Comparison of ENCODE assay signal across 8 cellular contexts in the genomic region with DNA sequence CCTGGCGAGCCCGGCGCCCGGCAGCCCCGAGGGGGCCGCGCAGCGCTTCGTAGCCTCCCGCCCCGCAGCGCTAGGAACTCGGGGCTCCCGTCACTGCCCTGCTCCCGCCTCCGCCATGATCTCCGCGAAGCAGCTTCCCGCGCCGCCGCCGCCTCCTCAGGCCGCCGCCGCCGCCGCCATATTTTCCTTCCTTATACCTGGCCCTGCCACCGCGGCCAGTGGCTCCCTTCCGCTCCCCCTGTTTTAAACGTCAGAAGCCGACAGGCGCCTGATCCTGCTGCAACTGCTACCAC. TPM values are rescaled to one million over a fixed set of nuclear protein-coding genes. Genes with fewer than 3 reads are reported as not detected.
DNase-seq lines count a peak whose midpoint lies in the region; ATAC-seq, FAIRE-seq and TF ChIP-seq lines count a peak whose summit lies in the region.

No MANE protein-coding gene starts in this region.

- intact Hi-C loops in CD8-positive, alpha-beta T cell (cut with DNase I, micrococcal nuclease): loop anchor here (1.0 to 5.0 kb wide), 10 partner anchors 193 to 1553 kb away; a partner anchor contains a TSS

- no peak for FAIRE-seq in keratinocyte (lab: Jason Lieb, UNC)

- ATAC-seq in CD8-positive, alpha-beta T cell: peak; percentile 35
- ATAC-seq in GM19463 (IDR thresholded peaks at IDR 0.05; ENCODE audit: unreplicated experiment): peak; percentile 18
- peak; percentile 21 for ATAC-seq in HG03520 (IDR thresholded peaks at IDR 0.05; ENCODE audit: unreplicated experiment)

- peaks cover 38% of the 10 kb centered on the region for H3K4me1 Mint-ChIP-seq in CD8-positive, alpha-beta T cell (ENCODE audit: low read depth)

- peaks cover 32% of the 10 kb centered on the region for H3K4me1 ChIP-seq in CD8-positive, alpha-beta T cell (ENCODE audit: insufficient read depth, low read length)
- H3K4me1 ChIP-seq in adipocyte (ENCODE audit: control insufficient read depth, insufficient read depth, low read length): peaks cover 11% of the 10 kb centered on the region
- peaks cover 5% of the 10 kb centered on the region for H3K4me1 ChIP-seq in keratinocyte (ENCODE audit: control insufficient read depth, extremely low read depth, insufficient read depth, low read length)
- H3K4me1 ChIP-seq in stomach smooth muscle (ENCODE audit: control insufficient read depth, insufficient read depth, low read length): peaks cover 14% of the 10 kb centered on the region

- peak overlapping the region; percentile 58 for H2AFZ ChIP-seq in keratinocyte (ENCODE audit: control insufficient read depth, low read length)

- no peaks in the 10 kb centered on the region for H3K9me3 Mint-ChIP-seq in CD8-positive, alpha-beta T cell

- H3K4me3 Mint-ChIP-seq in CD8-positive, alpha-beta T cell: peak overlapping the region; percentile 100

- peak overlapping the region; percentile 100 for H3K27ac Mint-ChIP-seq in CD8-positive, alpha-beta T cell

- H3K9ac ChIP-seq in adipocyte (ENCODE audit: low read length) (peak overlapping the region; percentile 99), keratinocyte (ENCODE audit: control insufficient read depth, extremely low read depth, insufficient read depth, low read length) (peak overlapping the region; percentile 97), stomach smooth muscle (ENCODE audit: low read length in 2 of 2) (peak overlapping the region; percentile 96 to 99)

- peaks cover 49% of the 10 kb centered on the region for H3K79me2 ChIP-seq in keratinocyte (ENCODE audit: control insufficient read depth, insufficient read depth, low read length)

- H3K27ac ChIP-seq in CD8-positive, alpha-beta T cell (ENCODE audit: low read depth, low read length): peak overlapping the region; percentile 94
- H3K27ac ChIP-seq in keratinocyte (ENCODE audit: control insufficient read depth, insufficient read depth, low read length): peak overlapping the region; percentile 98
- peak overlapping the region; percentile 99 for H3K27ac ChIP-seq in stomach smooth muscle (ENCODE audit: low read length)

- TF ChIP-seq CTCF in CD8-positive, alpha-beta T cell (IDR thresholded peaks at IDR 0.05): no peak
- no peak for TF ChIP-seq CTCF in keratinocyte (optimal IDR thresholded peaks at IDR 0.05 in 1 of 3, IDR thresholded peaks at IDR 0.05 in 1 of 3, conservative IDR thresholded peaks at IDR 0.05 in 1 of 3; ENCODE audit: extremely low read depth in 1 of 3, insufficient read depth in 2 of 3, low read length in 3 of 3)

- H3K4me3 ChIP-seq in CD8-positive, alpha-beta T cell (ENCODE audit: low read depth, low read length): peak overlapping the region; percentile 48
- peak overlapping the region; percentile 98 for H3K4me3 ChIP-seq in adipocyte (ENCODE audit: low read length)
- H3K4me3 ChIP-seq in keratinocyte (ENCODE audit: control insufficient read depth in 2 of 3, extremely low read depth in 1 of 3, insufficient read depth in 2 of 3, low read depth in 1 of 3, low read length in 3 of 3): peak overlapping the region; percentile 59 to 90 (median 89)
- H3K4me3 ChIP-seq in stomach smooth muscle (ENCODE audit: low read length in 2 of 2): peak overlapping the region; percentile 90

- dilution Hi-C loops in keratinocyte (cut with MboI; ENCODE audit: extremely low pct_ligation_motif_present, low sequenced_read_pairs): no loop called here

- H3K36me3 ChIP-seq in CD8-positive, alpha-beta T cell (ENCODE audit: insufficient read depth, low read length): peaks cover 5% of the 10 kb centered on the region
- H3K36me3 ChIP-seq in adipocyte (ENCODE audit: control insufficient read depth, insufficient read depth, low read length, severe bottlenecking) (peaks cover 8% of the 10 kb centered on the region), keratinocyte (ENCODE audit: control insufficient read depth in 2 of 2, extremely low read depth in 1 of 2, insufficient read depth in 2 of 2, low read length in 2 of 2) (peaks cover 0 to 3% of the 10 kb centered on the region in 2 experiments), stomach smooth muscle (ENCODE audit: control insufficient read depth in 2 of 2, insufficient read depth in 2 of 2, low read length in 2 of 2) (no peaks in the 10 kb centered on the region)

- H3K36me3 Mint-ChIP-seq in CD8-positive, alpha-beta T cell: peaks cover 37% of the 10 kb centered on the region

- no peak for DNase-seq in CD8-positive, alpha-beta T cell
- DNase-seq in adipocyte (ENCODE audit: low read depth) (no peak), keratinocyte (ENCODE audit: low read depth, low spot score) (no peak), AG20443 (ENCODE audit: low spot score) (no peak)
- DNase-seq in stimulated activated CD4-positive, alpha-beta T cell treated with anti-CD3 and anti-CD28 coated beads, Interleukin-12 subunit alpha, Interleukin-12 subunit beta, amount 100 ng/mL, for 4 hours: no peak

- H3K4me2 ChIP-seq in keratinocyte (ENCODE audit: control insufficient read depth, extremely low read depth, insufficient read depth, low read depth, low read length): no peak overlapping the region

- H3K27me3 Mint-ChIP-seq in CD8-positive, alpha-beta T cell (ENCODE audit: low read depth): no peaks in the 10 kb centered on the region

- POLR2A ChIA-PET in CD8-positive, alpha-beta T cell (lab: Charles Lee): interaction anchor here (0.6 to 2.2 kb wide), 14 partner anchors 10 to 1680 kb away, joined by 3 to 11 read pairs (median 5); a partner anchor contains a TSS

- no peaks in the 10 kb centered on the region for H3K9me3 ChIP-seq in CD8-positive, alpha-beta T cell (ENCODE audit: low read length)
- H3K9me3 ChIP-seq in adipocyte (ENCODE audit: control insufficient read depth, low read length) (no peaks in the 10 kb centered on the region), keratinocyte (ENCODE audit: control insufficient read depth, low read depth, low read length) (no peaks in the 10 kb centered on the region), stomach smooth muscle (ENCODE audit: control insufficient read depth in 2 of 2, low read length in 2 of 2) (no peaks in the 10 kb centered on the region)

- H3K9me1 ChIP-seq in keratinocyte (ENCODE audit: control insufficient read depth, extremely low read depth, insufficient read depth, low read length): no peaks in the 10 kb centered on the region

- CTCF ChIA-PET in CD8-positive, alpha-beta T cell (lab: Charles Lee): no interaction called here

- H3K27me3 ChIP-seq in CD8-positive, alpha-beta T cell (ENCODE audit: insufficient read depth, low read length): no peaks in the 10 kb centered on the region
- H3K27me3 ChIP-seq in adipocyte (replicated peaks; ENCODE audit: control insufficient read depth, insufficient read depth, low read length) (no peaks in the 10 kb centered on the region), keratinocyte (ENCODE audit: control insufficient read depth, extremely low read depth, insufficient read depth, low read length) (no peaks in the 10 kb centered on the region), stomach smooth muscle (ENCODE audit: control insufficient read depth in 1 of 2, insufficient read depth in 2 of 2, low read length in 2 of 2) (no peaks in the 10 kb centered on the region)

- H4K20me1 ChIP-seq in keratinocyte (ENCODE audit: control insufficient read depth, extremely low read depth, insufficient read depth, low read length): peaks cover 14% of the 10 kb centered on the region

RNA-seq across cellular contexts. Expression of a gene that starts 0.3 kb away (rescaled TPM):
- total RNA-seq in CD8-positive, alpha-beta T cell: 100 to 1,000 TPM; 279 to 285 TPM
- 33.2 to 53.8 TPM (median 50.1 TPM) in 3 replicates for polyA plus RNA-seq in keratinocyte
- 173 TPM for polyA plus RNA-seq in keratinocyte (2011; ENCODE audit: low read depth)
- polyA plus RNA-seq in keratinocyte (2011; cell fraction: cytosol; rRNA removed): 27.9 and 45.9 TPM in 2 replicates
- polyA plus RNA-seq in keratinocyte (2011; cell fraction: nucleus; rRNA removed): 67.8 and 95.1 TPM in 2 replicates
- polyA plus RNA-seq in keratinocyte (2012; ENCODE audit: low replicate concordance): 38.1 and 60.6 TPM in 2 replicates
- 10.0 to 49.3 TPM (median 17.3 TPM) in 3 replicates for polyA minus RNA-seq in keratinocyte
- 25.1 TPM for polyA minus RNA-seq in keratinocyte (2011; cell fraction: cytosol; rRNA and poly(A)+ RNA removed)
- 33.0 and 54.9 TPM in 2 replicates for polyA minus RNA-seq in keratinocyte (2011; cell fraction: nucleus; rRNA and poly(A)+ RNA removed)

Comparison
In these comparisons a context has a peak if more than half of its experiments do, and no peak if none do; other contexts are left out.
1. H3K4me3 ChIP-seq: peak in every context shown above with its lines; median percentile 98 in adipocyte; 90 in stomach smooth muscle; 89 in keratinocyte; 48 in CD8-positive, alpha-beta T cell.